In the genomic region with DNA sequence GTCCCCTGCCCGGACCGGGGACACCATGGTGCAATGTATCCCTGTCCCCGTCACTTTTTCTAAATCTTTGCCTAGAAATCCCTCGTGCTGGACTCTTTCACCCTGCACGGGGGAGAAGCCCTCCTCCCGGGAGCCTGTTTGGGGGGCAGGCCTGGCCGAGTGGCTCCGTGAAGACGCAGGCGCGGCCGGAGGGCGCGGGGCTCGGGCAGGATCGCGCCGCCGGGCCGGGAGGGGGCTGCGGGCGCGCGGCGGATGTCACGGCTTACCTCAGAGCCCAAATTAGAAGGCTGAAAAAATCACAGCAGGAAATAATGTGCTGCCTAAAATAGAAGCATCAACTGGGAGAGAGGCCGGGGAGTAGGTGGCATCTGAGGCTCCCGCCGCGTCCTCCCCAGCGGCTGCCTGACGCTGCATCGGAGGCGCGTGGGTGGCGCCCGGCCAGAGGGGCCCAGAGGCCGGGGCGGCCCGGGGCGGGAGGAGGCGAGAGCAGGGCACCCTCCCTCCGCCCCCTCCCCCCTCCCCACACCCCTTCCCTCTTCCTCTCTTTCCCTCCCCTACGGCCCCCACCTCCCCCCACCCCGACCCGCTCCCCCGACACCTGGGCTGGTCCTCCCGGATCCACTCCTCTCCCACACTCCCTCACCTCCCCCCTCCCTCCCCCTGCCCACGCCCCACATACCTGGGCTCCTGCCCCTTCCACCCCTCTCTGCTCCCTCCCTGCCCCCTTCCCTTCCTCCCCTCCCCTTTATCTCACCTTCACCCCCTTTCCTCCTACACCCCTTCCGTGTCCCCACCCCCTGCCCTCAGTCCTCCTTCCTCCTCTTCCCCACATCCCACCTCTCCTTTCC, we compare ENCODE assay signal across 8 cellular contexts. TPM values are rescaled to one million over a fixed set of nuclear protein-coding genes. Genes with fewer than 3 reads are reported as not detected.
DNase-seq lines count a peak whose midpoint lies in the region; ATAC-seq and TF ChIP-seq lines count a peak whose summit lies in the region.

No MANE protein-coding gene starts in this region.

- TF ChIP-seq POLR2A in gastroesophageal sphincter (IDR thresholded peaks at IDR 0.05), result peak in 1 of 2 donors; percentile 57

- ATAC-seq in gastroesophageal sphincter (peak; percentile 82), HG03442 (IDR thresholded peaks at IDR 0.05; ENCODE audit: unreplicated experiment) (no peak), HG03135 (IDR thresholded peaks at IDR 0.05; ENCODE audit: unreplicated experiment) (no peak)

- no peaks in the 10 kb centered on the region for H3K36me3 ChIP-seq in gastroesophageal sphincter

- H3K4me3 ChIP-seq in AG09309 (ENCODE audit: control insufficient read depth, low read depth, low read length) (peak overlapping the region; percentile 27), gastroesophageal sphincter (peak overlapping the region; percentile 43 to 59)

- H3K27ac ChIP-seq in gastroesophageal sphincter, result peak overlapping the region; percentile 13 to 85 (median 79)

- peaks cover 0 to 28% (median 0%) of the 10 kb centered on the region in 3 donors for H3K4me1 ChIP-seq in gastroesophageal sphincter

- TF ChIP-seq EP300 in Ishikawa (IDR thresholded peaks at IDR 0.05; ENCODE audit: borderline replicate concordance) (no peak), gastroesophageal sphincter (IDR thresholded peaks at IDR 0.05) (peak; percentile 7)

- no peaks in the 10 kb centered on the region for H3K9me3 ChIP-seq in gastroesophageal sphincter

- TF ChIP-seq RAD21 in Ishikawa (IDR thresholded peaks at IDR 0.05; ENCODE audit: low read depth), result no peak

- H3K27me3 ChIP-seq in gastroesophageal sphincter, result no peaks in the 10 kb centered on the region

- DNase-seq in AG09309 (ENCODE audit: low read depth), result no peak
- peak; percentile 31 for DNase-seq in activated naive CD4-positive, alpha-beta T cell treated with Interleukin-2 at 50 U/mL for 16 hours
- DNase-seq in occipital lobe (lab: John Stamatoyannopoulos, UW), result peak; percentile 27
- no peak for DNase-seq in midbrain (lab: John Stamatoyannopoulos, UW)

- 0% methylated on average over 3 to 15 of the region's 50 CpGs for WGBS in gastroesophageal sphincter (ENCODE audit: low coverage in 1 of 2), 2 donors

- no peak for TF ChIP-seq CTCF in AG09309 (IDR thresholded peaks at IDR 0.05; ENCODE audit: control insufficient read depth, insufficient read depth, low read depth, low read length, missing control alignments)
- TF ChIP-seq CTCF in gastroesophageal sphincter (IDR thresholded peaks at IDR 0.05), result peak in 2 of 4 experiments; percentile 11 to 17

TF ChIP-seq in Ishikawa, 13 proteins besides CTCF, POLR2A, EP300 and RAD21:
- TF ChIP-seq ZBTB7A (IDR thresholded peaks at IDR 0.05; ENCODE audit: low read depth) (peak; percentile 33; the same call in 1 of the 2 replicates), CEBPB (IDR thresholded peaks at IDR 0.05) (no peak), EGR1 (IDR thresholded peaks at IDR 0.05) (peak; percentile 45; the same call in 1 of the 2 replicates)
- TF ChIP-seq, protein P1, sequence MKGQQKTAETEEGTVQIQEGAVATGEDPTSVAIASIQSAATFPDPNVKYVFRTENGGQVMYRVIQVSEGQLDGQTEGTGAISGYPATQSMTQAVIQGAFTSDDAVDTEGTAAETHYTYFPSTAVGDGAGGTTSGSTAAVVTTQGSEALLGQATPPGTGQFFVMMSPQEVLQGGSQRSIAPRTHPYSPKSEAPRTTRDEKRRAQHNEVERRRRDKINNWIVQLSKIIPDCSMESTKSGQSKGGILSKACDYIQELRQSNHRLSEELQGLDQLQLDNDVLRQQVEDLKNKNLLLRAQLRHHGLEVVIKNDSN (IDR thresholded peaks at IDR 0.05), result no peak

RNA-seq across cellular contexts. Expression of a gene that starts 51.9 kb away (rescaled TPM):
- total RNA-seq in gastroesophageal sphincter (10 to 100 TPM; 18.1 to 23.5 (median 21.4) TPM), occipital lobe (30.4 TPM)

RNA-seq across cellular contexts. Expression of a gene that starts 52.1 kb away (rescaled TPM):
- total RNA-seq in gastroesophageal sphincter, result 10 to 100 TPM; 15.1 to 31.9 (median 25.6) TPM
- 26.0 TPM for total RNA-seq in occipital lobe

RNA-seq across cellular contexts. Expression of a gene that starts 56.0 kb away (rescaled TPM):
- total RNA-seq in gastroesophageal sphincter (100 to 1,000 TPM; 216 to 448 (median 360) TPM), occipital lobe (39.1 TPM)

Comparison
In these comparisons a context has a peak if more than half of its experiments do, and no peak if none do; other contexts are left out.
1. DNase-seq: peak in activated naive CD4-positive, alpha-beta T cell treated with Interleukin-2 at 50 U/mL for 16 hours (single experiment) and occipital lobe (single experiment); none in AG09309 (single experiment) and midbrain (single experiment).